8 cellular contexts compared by ENCODE assay signal in genomic region chr4:85474356-85474755, GRCh38. TPM values are rescaled to one million over a fixed set of nuclear protein-coding genes. Genes with fewer than 3 reads are reported as not detected.
DNase-seq lines count a peak whose midpoint lies in the region; ATAC-seq and TF ChIP-seq lines count a peak whose summit lies in the region.
"Had no signal": no experiment of that assay in that cellular context is flagged by ENCODE, and none has a peak within 500 bp of the region (broad histone marks: within the 10 kb centered on the region; RNA-seq: fewer than 3 reads in every experiment).

No MANE protein-coding gene starts in this region.

- H2BK5ac ChIP-seq in IMR-90 (ENCODE audit: low read depth, low read length, poor library complexity, severe bottlenecking): no peak overlapping the region
- no peak overlapping the region for H2BK5ac ChIP-seq in mesenchymal stem cell (ENCODE audit: low read depth, low read length, poor library complexity, severe bottlenecking)

- H3K27me3 ChIP-seq in IMR-90 (ENCODE audit: control insufficient read depth, insufficient read depth, low read length) (peaks cover 8% of the 10 kb centered on the region), mesenchymal stem cell (ENCODE audit: control insufficient read depth in 1 of 2, insufficient read depth in 1 of 2, low read length in 2 of 2) (peaks cover 0 to 12% of the 10 kb centered on the region in 2 experiments), thoracic aorta (replicated peaks; ENCODE audit: insufficient read depth) (no peaks in the 10 kb centered on the region)

- peaks cover 18% of the 10 kb centered on the region for H3K4me1 Mint-ChIP-seq in MCF 10A (ENCODE audit: insufficient read depth, unreplicated experiment)

- H4K5ac ChIP-seq in IMR-90 (ENCODE audit: low read depth, low read length): no peak overlapping the region

- ATAC-seq in IMR-90 (ENCODE audit: low read depth) (no peak), thoracic aorta (ENCODE audit: insufficient number of reproducible peaks, low FRiP score, low read depth) (no peak), GM18907 (IDR thresholded peaks at IDR 0.05; ENCODE audit: unreplicated experiment) (no peak), HG02970 (IDR thresholded peaks at IDR 0.05; ENCODE audit: low FRiP score, unreplicated experiment) (no peak)

- H3K36me3 Mint-ChIP-seq in MCF 10A (ENCODE audit: insufficient read depth, unreplicated experiment): no peaks in the 10 kb centered on the region

- DNase-seq in IMR-90: no peak
- DNase-seq in MCF 10A (ENCODE audit: unreplicated experiment): no peak
- no peak for DNase-seq in mesenchymal stem cell
- DNase-seq in thoracic aorta (ENCODE audit: low spot score): no peak
- no peak for DNase-seq in pons (ENCODE audit: low spot score)
- DNase-seq: stimulated activated CD4-positive, alpha-beta T cell treated with anti-CD3 and anti-CD28 coated beads, Interleukin-12 subunit alpha, Interleukin-12 subunit beta, amount 100 ng/mL, for 4 hours had no signal

- CTCF ChIA-PET in IMR-90 (lab: Yijun Ruan, JAX): no interaction called here
- CTCF ChIA-PET in MCF 10A (lab: Yijun Ruan, JAX): interaction anchor here (0.5 to 3.4 kb wide), 12 partner anchors 12 to 347 kb away, joined by 3 to 15 read pairs (median 3); no protein-coding TSS in a partner anchor

- H3K9me3 Mint-ChIP-seq in MCF 10A (ENCODE audit: unreplicated experiment): no peaks in the 10 kb centered on the region

- peak overlapping the region; percentile 47 for H3K4me3 ChIP-seq in IMR-90 (ENCODE audit: insufficient read depth, low read depth, low read length)
- peak overlapping the region in 1 of 2 experiments; percentile 93 for H3K4me3 ChIP-seq in mesenchymal stem cell (ENCODE audit: insufficient read depth in 1 of 2, low read depth in 1 of 2, low read length in 2 of 2)
- H3K4me3 ChIP-seq in thoracic aorta: peak overlapping the region; percentile 76

- no peaks in the 10 kb centered on the region for H3K27me3 Mint-ChIP-seq in MCF 10A (ENCODE audit: insufficient read depth, unreplicated experiment)

- H3K18ac ChIP-seq in IMR-90 (ENCODE audit: low read depth, low read length): no peak overlapping the region
- no peak overlapping the region for H3K18ac ChIP-seq in mesenchymal stem cell (ENCODE audit: low read depth in 1 of 2, low read length in 2 of 2)

- no peaks in the 10 kb centered on the region for H3K9me1 ChIP-seq in IMR-90 (ENCODE audit: insufficient read depth, low read length)

- BruUV-seq in IMR-90 (replicated peaks; lab: Mats Ljungman, UMichigan): no TSS peak
- BruUV-seq in MCF 10A (replicated peaks; lab: Mats Ljungman, UMichigan): no TSS peak

- H3K36me3 ChIP-seq in IMR-90 (ENCODE audit: control insufficient read depth, insufficient read depth, low read length) (no peaks in the 10 kb centered on the region), mesenchymal stem cell (ENCODE audit: control insufficient read depth in 1 of 2, insufficient read depth in 2 of 2, low read depth in 1 of 2, low read length in 2 of 2) (no peaks in the 10 kb centered on the region), thoracic aorta (no peaks in the 10 kb centered on the region)

- H3K4me1 ChIP-seq in IMR-90 (ENCODE audit: control insufficient read depth, insufficient read depth, low read length): no peaks in the 10 kb centered on the region
- H3K4me1 ChIP-seq in mesenchymal stem cell (ENCODE audit: control insufficient read depth, insufficient read depth, low read depth, low read length): peaks cover 2% of the 10 kb centered on the region
- H3K4me1 ChIP-seq in thoracic aorta (ENCODE audit: control insufficient read depth in 1 of 2, low read depth in 2 of 2): no peaks in the 10 kb centered on the region

- no peak overlapping the region for H3K27ac ChIP-seq in IMR-90 (ENCODE audit: insufficient read depth, low read length)
- H3K27ac ChIP-seq in mesenchymal stem cell (ENCODE audit: low read length, poor library complexity, severe bottlenecking): no peak overlapping the region
- no peak overlapping the region for H3K27ac ChIP-seq in thoracic aorta

- intact Hi-C loops in IMR-90 (cut with micrococcal nuclease) (loop anchor here (5.0 kb wide), 1 partner anchor 268 kb away; no protein-coding TSS in a partner anchor), MCF 10A (cut with micrococcal nuclease) (loop anchor here (2.0 kb wide), 1 partner anchor 274 kb away; no protein-coding TSS in a partner anchor)

- H3K27ac Mint-ChIP-seq in MCF 10A (ENCODE audit: low read depth, unreplicated experiment): peak overlapping the region; percentile 81

- H2BK15ac ChIP-seq in IMR-90 (ENCODE audit: low read depth, low read length): no peak overlapping the region
- H2BK15ac ChIP-seq in mesenchymal stem cell (ENCODE audit: low read depth, poor library complexity, severe bottlenecking): peak overlapping the region; percentile 67

- H3K79me1 ChIP-seq in IMR-90 (ENCODE audit: low read depth in 1 of 2, low read length in 2 of 2) (no peaks in the 10 kb centered on the region), mesenchymal stem cell (replicated peaks; ENCODE audit: low read length, poor library complexity, severe bottlenecking) (no peaks in the 10 kb centered on the region)

- H3K4me2 ChIP-seq in IMR-90 (ENCODE audit: low read depth, low read length): peak overlapping the region; percentile 82
- H3K4me2 ChIP-seq in mesenchymal stem cell (ENCODE audit: low read length, poor library complexity, severe bottlenecking): peak overlapping the region; percentile 99

- peak overlapping the region; percentile 88 for H3K4me3 Mint-ChIP-seq in MCF 10A (ENCODE audit: unreplicated experiment)

- H3K9me3 ChIP-seq in IMR-90 (ENCODE audit: control insufficient read depth, insufficient read depth, low read length) (no peaks in the 10 kb centered on the region), mesenchymal stem cell (ENCODE audit: control insufficient read depth, low read length) (no peaks in the 10 kb centered on the region), thoracic aorta (no peaks in the 10 kb centered on the region)

- H2AFZ ChIP-seq in IMR-90 (replicated peaks; ENCODE audit: low read length, poor library complexity) (no peak overlapping the region), mesenchymal stem cell (ENCODE audit: low read depth, low read length) (no peak overlapping the region)

- H4K91ac ChIP-seq in IMR-90 (ENCODE audit: insufficient read depth, low read depth, low read length) (no peak overlapping the region), mesenchymal stem cell (ENCODE audit: low read length) (no peak overlapping the region)

- H3K23ac ChIP-seq in IMR-90 (ENCODE audit: low read depth, low read length): no peak overlapping the region
- H3K23ac ChIP-seq in mesenchymal stem cell (ENCODE audit: low read length in 2 of 2): no peak overlapping the region

- no peak for TF ChIP-seq POLR2A in IMR-90 (IDR thresholded peaks at IDR 0.05; ENCODE audit: low read depth, low read length)

- H3K56ac ChIP-seq in IMR-90 (ENCODE audit: extremely low read depth, insufficient read depth, low read length): no peak overlapping the region

- H2AK5ac ChIP-seq in IMR-90 (ENCODE audit: low read depth, low read length): no peak overlapping the region
- no peak overlapping the region for H2AK5ac ChIP-seq in mesenchymal stem cell (ENCODE audit: low read length, severe bottlenecking)

- H2BK120ac ChIP-seq in IMR-90 (ENCODE audit: low read depth, low read length) (no peak overlapping the region), mesenchymal stem cell (ENCODE audit: low read depth, low read length) (no peak overlapping the region)

- dilution Hi-C loops in IMR-90 (cut with HindIII; ENCODE audit: low sequenced_read_pairs, unreplicated experiment): no loop called here

- H4K8ac ChIP-seq in IMR-90 (ENCODE audit: low read depth in 2 of 2, low read length in 2 of 2): no peak overlapping the region
- no peak overlapping the region for H4K8ac ChIP-seq in mesenchymal stem cell (ENCODE audit: low read length)

- no peak overlapping the region for H3K14ac ChIP-seq in IMR-90 (replicated peaks; ENCODE audit: low read depth, low read length)
- no peak overlapping the region for H3K14ac ChIP-seq in mesenchymal stem cell (ENCODE audit: low read length in 2 of 2)

- TF ChIP-seq RAD21 in IMR-90 (IDR thresholded peaks at IDR 0.05; ENCODE audit: low read length): no peak

- POLR2A ChIA-PET in IMR-90 (lab: Charles Lee; ENCODE audit: unreplicated experiment): no interaction called here
- POLR2A ChIA-PET in MCF 10A (lab: Yijun Ruan, JAX): interaction anchor here (0.6 to 3.6 kb wide), 13 partner anchors 15 to 559 kb away, joined by 3 to 37 read pairs (median 4); no protein-coding TSS in a partner anchor

- no peak overlapping the region for H3K9ac ChIP-seq in IMR-90 (ENCODE audit: low read depth, low read length)
- H3K9ac ChIP-seq in mesenchymal stem cell (ENCODE audit: low read length): peak overlapping the region; percentile 91

- no peaks in the 10 kb centered on the region for H4K20me1 ChIP-seq in IMR-90 (ENCODE audit: insufficient read depth, low read length)

- no peak overlapping the region for H2BK20ac ChIP-seq in IMR-90 (ENCODE audit: low read depth, low read length)

- H3K4ac ChIP-seq in IMR-90 (ENCODE audit: low read depth, low read length) (no peak overlapping the region), mesenchymal stem cell (ENCODE audit: low read depth in 1 of 2, low read length in 2 of 2) (no peak overlapping the region)

- H2BK12ac ChIP-seq in mesenchymal stem cell (ENCODE audit: low read length in 2 of 2): no peak overlapping the region

- in situ Hi-C loops in IMR-90 (cut with MboI; ENCODE audit: low sequenced_read_pairs): no loop called here

- H2AK9ac ChIP-seq in IMR-90 (replicated peaks; ENCODE audit: low read depth, low read length, poor library complexity): no peak overlapping the region

- TF ChIP-seq CTCF in IMR-90 (conservative IDR thresholded peaks at IDR 0.05; ENCODE audit: low read depth, low read length) (no peak), MCF 10A (IDR thresholded peaks at IDR 0.05; ENCODE audit: unreplicated experiment) (no peak), thoracic aorta (IDR thresholded peaks at IDR 0.05) (no peak)

- WGBS in IMR-90 (ENCODE audit: extremely low coverage in 2 of 2, insufficient read length in 1 of 2), 2 experiments: no CpG with 5 or more reads among the region's 4 CpGs
- WGBS in mesenchymal stem cell: 95% methylated on average over 2 of the region's 4 CpGs

TF ChIP-seq in IMR-90, 13 proteins besides CTCF, POLR2A, EP300 and RAD21 (continues in another document):
- no peak for TF ChIP-seq NFE2L2 (IDR thresholded peaks at IDR 0.05; ENCODE audit: low read depth, low read length)

RNA-seq across cellular contexts. Expression of gene ARHGAP24, which starts 0.6 kb away (rescaled TPM):
- total RNA-seq in IMR-90 (2012; rRNA removed): 21.9 and 24.0 TPM in 2 replicates
- 11.3 and 11.9 TPM in 2 replicates for polyA plus RNA-seq in IMR-90 (2012; rRNA removed)
- 3.7 and 5.5 TPM in 2 replicates for polyA plus RNA-seq in IMR-90 (2012; cell fraction: cytosol; rRNA removed)
- 3.1 and 16.0 TPM in 2 replicates for polyA plus RNA-seq in IMR-90 (2012; cell fraction: nucleus; rRNA removed; ENCODE audit: low replicate concordance)
- total RNA-seq in MCF 10A (2022): 2.6 and 3.2 TPM in 2 replicates
- polyA plus RNA-seq in mesenchymal stem cell (2013, experiment 1 of 2): 36.9 TPM
- 39.2 TPM for polyA plus RNA-seq in mesenchymal stem cell (2013, experiment 2 of 2)
- 10 to 100 TPM; 30.1 to 43.6 TPM for total RNA-seq in thoracic aorta
